Comparison of ENCODE assay signal across 20 cellular contexts in genomic region chr5:160496784-160497183, GRCh38.
DNase-seq lines count a peak whose midpoint lies in the region; ATAC-seq, FAIRE-seq and TF ChIP-seq lines count a peak whose summit lies in the region.
"Had no signal": no experiment of that assay in that cellular context is flagged by ENCODE, and none has a peak within 500 bp of the region (broad histone marks: within the 10 kb centered on the region; RNA-seq: fewer than 3 reads in every experiment).

No MANE protein-coding gene starts in this region.

- no peak overlapping the region for H2BK5ac ChIP-seq in H1 (ENCODE audit: low read depth, low read length)

- no peak overlapping the region for H2AK5ac ChIP-seq in H1 (ENCODE audit: low read depth, low read length)

- H3K27me3 ChIP-seq in RWPE2 (ENCODE audit: insufficient read depth, poor library complexity, severe bottlenecking): no peaks in the 10 kb centered on the region
- H3K27me3 ChIP-seq in H1 (replicated peaks in 1 of 4; ENCODE audit: control insufficient read depth in 3 of 4, extremely low read depth in 1 of 4, insufficient read depth in 3 of 4, low read length in 3 of 4): no peaks in the 10 kb centered on the region
- H3K27me3 ChIP-seq: neural progenitor cell, testis had no signal

- no peak for DNase-seq in activated T-cell treated with anti-CD3 and anti-CD28 coated beads, Interleukin-2, amount 50 U/mL, for 4 hours
- DNase-seq in activated T-cell treated with anti-CD3 and anti-CD28 coated beads for 4 hours (no peak), EL (peak; percentile 68), RWPE2 (ENCODE audit: low spot score) (no peak), H1 (ENCODE audit: low read depth in 1 of 2, low spot score in 2 of 2) (no peak), NCI-H345 treated with DMSO at 0.1 percent for 48 hours (lab: John Stamatoyannopoulos, UW; ENCODE audit: unreplicated experiment) (no peak), NCI-H2029 treated with DMSO at 0.1 percent for 48 hours (lab: John Stamatoyannopoulos, UW) (no peak), kidney (no peak)
- DNase-seq: aorta; CD4-positive, CD25-positive, alpha-beta regulatory T cell; effector memory CD4-positive, alpha-beta T cell; glutamatergic neuron; left ventricle myocardium inferior; NCI-H146; NCI-H226; small intestine; testis had no signal

- no peak overlapping the region for H2BK12ac ChIP-seq in H1 (ENCODE audit: low read depth, low read length)

- ATAC-seq in activated T-cell treated with anti-CD3 and anti-CD28 coated beads, Interleukin-2, amount 50 U/mL, for 4 hours: peak; percentile 55 to 74
- peak; percentile 58; the same call in 1 of the 3 replicates for ATAC-seq in RWPE2 (ENCODE audit: low read depth)

- TF ChIP-seq POLR2A in H1 (IDR thresholded peaks at IDR 0.05; ENCODE audit: control extremely low read depth in 1 of 2, low read depth in 2 of 2, low read length in 2 of 2): no peak

- no peak overlapping the region for H3K4me3 ChIP-seq in RWPE2 (ENCODE audit: severe bottlenecking)
- H3K4me3 ChIP-seq in H1 (ENCODE audit: extremely low read depth in 1 of 4, insufficient read depth in 2 of 4, low read depth in 3 of 4, low read length in 4 of 4): no peak overlapping the region
- no peak overlapping the region for H3K4me3 ChIP-seq in kidney (ENCODE audit: low read length in 2 of 2)
- H3K4me3 ChIP-seq: HAP-1, left ventricle myocardium inferior, neural progenitor cell, prostate gland, testis had no signal

- H3K9me3 Mint-ChIP-seq in activated T-cell treated with anti-CD3 and anti-CD28 coated beads, Interleukin-2, amount 50 U/mL, for 4 hours: no peaks in the 10 kb centered on the region
- H3K9me3 Mint-ChIP-seq: CD4-positive, CD25-positive, alpha-beta regulatory T cell; neural progenitor cell had no signal

- TF ChIP-seq CTCF in RWPE2 (IDR thresholded peaks at IDR 0.05; ENCODE audit: poor library complexity, severe bottlenecking) (no peak), H1 (IDR thresholded peaks at IDR 0.05; ENCODE audit: control extremely low read depth in 1 of 3, insufficient read depth in 1 of 3, low read depth in 1 of 3, low read length in 3 of 3) (no peak), kidney (IDR thresholded peaks at IDR 0.05; ENCODE audit: borderline replicate concordance, extremely low read depth, insufficient read depth) (no peak)

- H3K4me2 ChIP-seq in H1 (ENCODE audit: insufficient read depth in 1 of 2, low read depth in 2 of 2, low read length in 2 of 2): no peak overlapping the region
- H3K4me2 ChIP-seq: neural progenitor cell had no signal

- H3K9ac ChIP-seq in H1 (replicated peaks in 1 of 4; ENCODE audit: extremely low read depth in 1 of 4, low read depth in 3 of 4, low read length in 3 of 4): no peak overlapping the region
- H3K9ac ChIP-seq in kidney (ENCODE audit: low read length in 2 of 2): no peak overlapping the region
- H3K9ac ChIP-seq: neural progenitor cell had no signal

- H3K56ac ChIP-seq in H1 (replicated peaks; ENCODE audit: insufficient read length, low read depth, low read length): no peak overlapping the region

- H2BK15ac ChIP-seq in H1 (ENCODE audit: low read length): no peak overlapping the region

- CTCF ChIA-PET in H1 (lab: Charles Lee; ENCODE audit: partially characterized antibody): no interaction called here

- no peaks in the 10 kb centered on the region for H3K79me2 ChIP-seq in H1 (ENCODE audit: control insufficient read depth in 1 of 2, insufficient read depth in 2 of 2, low read length in 2 of 2)

- H3K18ac ChIP-seq in H1 (ENCODE audit: extremely low read depth, low read length): no peak overlapping the region

- H3K9me3 ChIP-seq in RWPE2 (ENCODE audit: severe bottlenecking): no peaks in the 10 kb centered on the region
- no peaks in the 10 kb centered on the region for H3K9me3 ChIP-seq in H1 (ENCODE audit: insufficient read depth in 2 of 2, low read depth in 1 of 2, low read length in 1 of 2)
- H3K9me3 ChIP-seq in kidney (ENCODE audit: control insufficient read depth in 1 of 2, low read length in 2 of 2): no peaks in the 10 kb centered on the region
- H3K9me3 ChIP-seq: HAP-1, left ventricle myocardium inferior, prostate gland, testis had no signal

- H3K4me1 Mint-ChIP-seq in activated T-cell treated with anti-CD3 and anti-CD28 coated beads, Interleukin-2, amount 50 U/mL, for 4 hours (ENCODE audit: low read depth): peaks cover 15% of the 10 kb centered on the region

- no peaks in the 10 kb centered on the region for H3K23me2 ChIP-seq in H1 (ENCODE audit: low read depth, low read length)

- no peak overlapping the region for H3K23ac ChIP-seq in H1 (ENCODE audit: insufficient read length)

- intact Hi-C loops in kidney (cut with DNase I): no loop called here

- H3K79me1 ChIP-seq in H1 (ENCODE audit: low read depth, low read length): no peaks in the 10 kb centered on the region

- H2AFZ ChIP-seq in H1 (ENCODE audit: low read length): no peak overlapping the region
- H2AFZ ChIP-seq: neural progenitor cell had no signal

- no peak overlapping the region for H3K4me3 Mint-ChIP-seq in activated T-cell treated with anti-CD3 and anti-CD28 coated beads, Interleukin-2, amount 50 U/mL, for 4 hours
- H3K4me3 Mint-ChIP-seq: CD4-positive, CD25-positive, alpha-beta regulatory T cell; neural progenitor cell had no signal

- H2BK120ac ChIP-seq in H1 (replicated peaks; ENCODE audit: low read depth, low read length): no peak overlapping the region

- H3K36me3 ChIP-seq in RWPE2 (ENCODE audit: low read depth) (no peaks in the 10 kb centered on the region), H1 (ENCODE audit: control insufficient read depth in 2 of 4, insufficient read depth in 4 of 4, low read length in 3 of 4) (no peaks in the 10 kb centered on the region), kidney (ENCODE audit: control insufficient read depth in 1 of 2, insufficient read depth in 2 of 2, low read length in 2 of 2) (no peaks in the 10 kb centered on the region)
- H3K36me3 ChIP-seq: HAP-1, left ventricle myocardium inferior, neural progenitor cell, prostate gland had no signal

- H3K4ac ChIP-seq in H1 (replicated peaks; ENCODE audit: insufficient read length, low read depth, low read length): peak overlapping the region; percentile 49

- H3K36me3 Mint-ChIP-seq in activated T-cell treated with anti-CD3 and anti-CD28 coated beads, Interleukin-2, amount 50 U/mL, for 4 hours (ENCODE audit: insufficient read depth): no peaks in the 10 kb centered on the region
- H3K36me3 Mint-ChIP-seq: neural progenitor cell had no signal

- H2BK20ac ChIP-seq in H1 (ENCODE audit: low read length): no peak overlapping the region

- no peak for TF ChIP-seq EP300 in H1 (IDR thresholded peaks at IDR 0.05; ENCODE audit: borderline replicate concordance in 1 of 2, low read depth in 2 of 2, low read length in 2 of 2)

- 88% methylated on average over 5 of the region's 5 CpGs; no CpG with 5 or more reads in 1 of the 2 experiments for WGBS in H1 (ENCODE audit: extremely low coverage in 1 of 2, insufficient coverage in 1 of 2, insufficient read length in 1 of 2, insufficient replicate concordance in 2 of 2, low coverage in 1 of 2, low lambda C conversion rate in 2 of 2, missing lambda C conversion rate in 1 of 2), 2 experiments

- H3K4me1 ChIP-seq in RWPE2 (ENCODE audit: insufficient read depth, poor library complexity, severe bottlenecking) (peaks cover 7% of the 10 kb centered on the region), H1 (replicated peaks in 1 of 4; ENCODE audit: control insufficient read depth in 3 of 4, insufficient read depth in 4 of 4, low read length in 3 of 4) (no peaks in the 10 kb centered on the region), kidney (ENCODE audit: control insufficient read depth in 1 of 2, insufficient read depth in 1 of 2, low read depth in 1 of 2, low read length in 2 of 2) (no peaks in the 10 kb centered on the region)
- H3K4me1 ChIP-seq: HAP-1, left ventricle myocardium inferior, prostate gland, testis had no signal

- no peak overlapping the region for H4K91ac ChIP-seq in H1 (replicated peaks; ENCODE audit: insufficient read length, low read length)

- H3K14ac ChIP-seq in H1 (ENCODE audit: insufficient read length): no peak overlapping the region

- H3K27ac ChIP-seq in RWPE2 (ENCODE audit: poor library complexity, severe bottlenecking) (no peak overlapping the region), H1 (ENCODE audit: low read depth, low read length) (no peak overlapping the region), kidney (ENCODE audit: low read depth in 2 of 2, low read length in 2 of 2) (no peak overlapping the region)
- H3K27ac ChIP-seq: left ventricle myocardium inferior, neural progenitor cell, prostate gland, testis had no signal

- no peak overlapping the region for H4K8ac ChIP-seq in H1 (ENCODE audit: extremely low read depth, insufficient read depth, low read length)

- no peak for TF ChIP-seq RAD21 in H1 (IDR thresholded peaks at IDR 0.05 in 1 of 2, conservative IDR thresholded peaks at IDR 0.05 in 1 of 2; ENCODE audit: low read depth in 2 of 2, low read length in 2 of 2)

- H4K5ac ChIP-seq in H1 (ENCODE audit: insufficient read length, low read depth, low read length): no peak overlapping the region

- H3K27me3 Mint-ChIP-seq in activated T-cell treated with anti-CD3 and anti-CD28 coated beads, Interleukin-2, amount 50 U/mL, for 4 hours (ENCODE audit: low read depth): no peaks in the 10 kb centered on the region
- H3K27me3 Mint-ChIP-seq: CD4-positive, CD25-positive, alpha-beta regulatory T cell had no signal

- no peaks in the 10 kb centered on the region for H4K20me1 ChIP-seq in H1 (replicated peaks in 1 of 2; ENCODE audit: control insufficient read depth in 1 of 2, insufficient read depth in 2 of 2, low read length in 2 of 2)

- POLR2A ChIA-PET in H1 (lab: Charles Lee; ENCODE audit: partially characterized antibody): no interaction called here

- no peak for FAIRE-seq in H1 (lab: Jason Lieb, UNC)
- FAIRE-seq in kidney (lab: Jason Lieb, UNC): no peak
- FAIRE-seq: small intestine had no signal

TF ChIP-seq in H1, 55 proteins besides CTCF, POLR2A, EP300 and RAD21:
- TF ChIP-seq, protein P1, sequence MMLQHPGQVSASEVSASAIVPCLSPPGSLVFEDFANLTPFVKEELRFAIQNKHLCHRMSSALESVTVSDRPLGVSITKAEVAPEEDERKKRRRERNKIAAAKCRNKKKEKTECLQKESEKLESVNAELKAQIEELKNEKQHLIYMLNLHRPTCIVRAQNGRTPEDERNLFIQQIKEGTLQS (IDR thresholded peaks at IDR 0.05; ENCODE audit: insufficient read depth, low read depth, low read length): no peak
- no peak for TF ChIP-seq YY1 (IDR thresholded peaks at IDR 0.05; ENCODE audit: low read depth, low read length)
- no peak for TF ChIP-seq CREB1 (IDR thresholded peaks at IDR 0.05)
- no peak for TF ChIP-seq SP4 (IDR thresholded peaks at IDR 0.05; ENCODE audit: low read length)
